In the genomic region with DNA sequence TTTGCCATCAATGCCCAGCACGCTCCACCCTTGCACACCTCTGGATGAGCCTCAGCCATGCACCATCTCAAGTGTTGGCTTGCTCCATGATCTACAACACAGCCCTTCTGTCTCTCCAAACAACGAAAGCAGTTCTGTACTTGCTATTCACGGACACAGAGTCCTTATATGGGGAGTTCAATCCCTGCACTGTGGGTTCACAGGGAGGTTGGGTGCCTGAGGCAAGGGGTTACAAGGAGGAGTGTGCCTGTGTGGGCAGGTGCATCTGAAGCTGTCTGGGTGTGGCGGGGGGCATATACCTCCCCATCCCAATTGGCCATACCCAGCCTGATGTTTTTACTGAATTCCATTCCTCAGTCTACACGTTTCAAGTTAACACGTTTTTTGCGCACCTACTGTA, we compare ENCODE assay signal across 18 cellular contexts. TPM values are rescaled to one million over a fixed set of nuclear protein-coding genes. Genes with fewer than 3 reads are reported as not detected.
A peak's percentile ranks its signal among the peaks of the same experiment; 100 is the strongest.
DNase-seq lines count a peak whose midpoint lies in the region; ATAC-seq and TF ChIP-seq lines count a peak whose summit lies in the region.
"Had no signal": no experiment of that assay in that cellular context is flagged by ENCODE, and none has a peak within 500 bp of the region (broad histone marks: within the 10 kb centered on the region; RNA-seq: fewer than 3 reads in every experiment).

No MANE protein-coding gene starts in this region.

- peaks cover 15% of the 10 kb centered on the region for H3K4me1 Mint-ChIP-seq in activated naive CD4-positive, alpha-beta T cell treated with anti-CD3 and anti-CD28 coated beads, Interleukin-2, amount 50 U/mL, for 24 hours
- H3K4me1 Mint-ChIP-seq in activated naive CD4-positive, alpha-beta T cell treated with anti-CD3 and anti-CD28 coated beads for 36 hours (ENCODE audit: low read depth): peaks cover 20% of the 10 kb centered on the region
- H3K4me1 Mint-ChIP-seq in progenitor cell of endocrine pancreas (ENCODE audit: low read depth): peaks cover 9% of the 10 kb centered on the region

- no peaks in the 10 kb centered on the region for H3K9me2 ChIP-seq in PC-3 (replicated peaks; ENCODE audit: low read length)

- H3K9me3 ChIP-seq in PC-3 (ENCODE audit: low read length) (no peaks in the 10 kb centered on the region), ascending aorta (no peaks in the 10 kb centered on the region)
- H3K9me3 ChIP-seq: mucosa of descending colon, testis had no signal

- TF ChIP-seq CTCF in PC-3 (conservative IDR thresholded peaks at IDR 0.05; ENCODE audit: low read depth, low read length): no peak
- no peak for TF ChIP-seq CTCF in progenitor cell of endocrine pancreas (IDR thresholded peaks at IDR 0.05; ENCODE audit: unreplicated experiment)
- TF ChIP-seq CTCF in ascending aorta (IDR thresholded peaks at IDR 0.05): no peak

- no peak overlapping the region for H3K27ac ChIP-seq in PC-3 (ENCODE audit: low read length)
- no peak overlapping the region for H3K27ac ChIP-seq in ascending aorta
- H3K27ac ChIP-seq: testis had no signal

- no peaks in the 10 kb centered on the region for H3K36me3 ChIP-seq in PC-3 (ENCODE audit: low read depth, low read length)
- H3K36me3 ChIP-seq in ascending aorta: no peaks in the 10 kb centered on the region

- peaks cover 21% of the 10 kb centered on the region for H3K27me3 Mint-ChIP-seq in activated naive CD4-positive, alpha-beta T cell treated with anti-CD3 and anti-CD28 coated beads, Interleukin-2, amount 50 U/mL, for 24 hours
- H3K27me3 Mint-ChIP-seq in activated naive CD4-positive, alpha-beta T cell treated with anti-CD3 and anti-CD28 coated beads for 36 hours (ENCODE audit: low read depth): peaks cover 34% of the 10 kb centered on the region
- peaks cover 68% of the 10 kb centered on the region for H3K27me3 Mint-ChIP-seq in progenitor cell of endocrine pancreas

- ATAC-seq in PC-3: no peak
- ATAC-seq: activated CD4-positive, CD25-positive, alpha-beta regulatory T cell treated with anti-CD3 and anti-CD28 coated beads, Interleukin-2, amount 50 U/mL, for 24 hours; mucosa of descending colon had no signal

- H3K27me3 ChIP-seq in PC-3 (ENCODE audit: low read length): no peaks in the 10 kb centered on the region
- H3K27me3 ChIP-seq in ascending aorta: peaks cover 14% of the 10 kb centered on the region
- H3K27me3 ChIP-seq: testis had no signal

- CTCF ChIA-PET in activated naive CD4-positive, alpha-beta T cell treated with anti-CD3 and anti-CD28 coated beads for 36 hours (lab: Charles Lee): interaction anchor here (1.2 kb wide), 1 partner anchor 104 kb away, joined by 5 read pairs; no protein-coding TSS in a partner anchor
- CTCF ChIA-PET in PC-3 (lab: Charles Lee): no interaction called here

- no peaks in the 10 kb centered on the region for H3K79me2 ChIP-seq in PC-3 (ENCODE audit: low read length)

- intact Hi-C loops in activated naive CD4-positive, alpha-beta T cell treated with anti-CD3 and anti-CD28 coated beads for 36 hours (cut with micrococcal nuclease): no loop called here
- intact Hi-C loops in PC-3 (cut with micrococcal nuclease): no loop called here
- intact Hi-C loops in ascending aorta (cut with DNase I): no loop called here

- H3K9ac ChIP-seq in PC-3 (ENCODE audit: low read length): no peak overlapping the region

- peak overlapping the region; percentile 73 for H3K4me3 Mint-ChIP-seq in activated naive CD4-positive, alpha-beta T cell treated with anti-CD3 and anti-CD28 coated beads, Interleukin-2, amount 50 U/mL, for 24 hours
- H3K4me3 Mint-ChIP-seq in activated naive CD4-positive, alpha-beta T cell treated with anti-CD3 and anti-CD28 coated beads for 36 hours: no peak overlapping the region
- peak overlapping the region; percentile 24 for H3K4me3 Mint-ChIP-seq in progenitor cell of endocrine pancreas (ENCODE audit: low read depth)

- no peak overlapping the region for H3K4me3 ChIP-seq in PC-3 (ENCODE audit: low read length)
- H3K4me3 ChIP-seq in ascending aorta: no peak overlapping the region
- H3K4me3 ChIP-seq: mucosa of descending colon had no signal

- no peaks in the 10 kb centered on the region for H3K9me3 Mint-ChIP-seq in activated naive CD4-positive, alpha-beta T cell treated with anti-CD3 and anti-CD28 coated beads, Interleukin-2, amount 50 U/mL, for 24 hours
- no peaks in the 10 kb centered on the region for H3K9me3 Mint-ChIP-seq in activated naive CD4-positive, alpha-beta T cell treated with anti-CD3 and anti-CD28 coated beads for 36 hours
- H3K9me3 Mint-ChIP-seq in progenitor cell of endocrine pancreas (ENCODE audit: low read depth): no peaks in the 10 kb centered on the region

- no peaks in the 10 kb centered on the region for H3F3A ChIP-seq in PC-3 (ENCODE audit: low read length, unreplicated experiment)

- H3K4me2 ChIP-seq in PC-3 (ENCODE audit: low read length): no peak overlapping the region

- peaks cover 17% of the 10 kb centered on the region for H3K4me1 ChIP-seq in PC-3 (ENCODE audit: insufficient read depth, low read length)
- H3K4me1 ChIP-seq in ascending aorta: peaks cover 4 to 9% of the 10 kb centered on the region in 2 donors
- H3K4me1 ChIP-seq: testis had no signal

- POLR2A ChIA-PET in PC-3 (lab: Charles Lee; ENCODE audit: unreplicated experiment): interaction anchor here (0.7 kb wide), 1 partner anchor 83 kb away, joined by 6 read pairs; no protein-coding TSS in a partner anchor

- H3K36me3 Mint-ChIP-seq in activated naive CD4-positive, alpha-beta T cell treated with anti-CD3 and anti-CD28 coated beads, Interleukin-2, amount 50 U/mL, for 24 hours: no peaks in the 10 kb centered on the region
- H3K36me3 Mint-ChIP-seq in activated naive CD4-positive, alpha-beta T cell treated with anti-CD3 and anti-CD28 coated beads for 36 hours (ENCODE audit: low read depth): no peaks in the 10 kb centered on the region
- H3K36me3 Mint-ChIP-seq in progenitor cell of endocrine pancreas (ENCODE audit: insufficient read depth): no peaks in the 10 kb centered on the region

- no peak for DNase-seq in activated naive CD4-positive, alpha-beta T cell treated with anti-CD3 and anti-CD28 coated beads for 36 hours
- DNase-seq in PC-3: no peak
- DNase-seq in epidermal melanocyte (ENCODE audit: insufficient read length, low spot score): peak; percentile 12
- DNase-seq in progenitor cell of endocrine pancreas (ENCODE audit: low spot score, unreplicated experiment): no peak
- no peak for DNase-seq in ascending aorta (ENCODE audit: low spot score in 2 of 2)
- no peak for DNase-seq in hypothalamus (lab: John Stamatoyannopoulos, UW)
- DNase-seq in activated CD8-positive, alpha-beta memory T cell treated with anti-CD3 and anti-CD28 coated beads for 24 hours: no peak
- DNase-seq: amniotic stem cell; effector memory CD4-positive, alpha-beta T cell; hippocampal formation; IMR-90; mucosa of descending colon; NCI-H2081; NCI-H510A; stimulated activated CD4-positive, alpha-beta T cell treated with anti-CD3 and anti-CD28 coated beads, Interleukin-4, amount 100 ng/mL, for 24 hours; testis had no signal

- H4K20me1 ChIP-seq in PC-3 (ENCODE audit: low read length): no peaks in the 10 kb centered on the region

- BruUV-seq in PC-3 (replicated peaks; lab: Mats Ljungman, UMichigan): TSS peak; percentile 33

- peak overlapping the region; percentile 8 for H3K27ac Mint-ChIP-seq in activated naive CD4-positive, alpha-beta T cell treated with anti-CD3 and anti-CD28 coated beads, Interleukin-2, amount 50 U/mL, for 24 hours
- no peak overlapping the region for H3K27ac Mint-ChIP-seq in activated naive CD4-positive, alpha-beta T cell treated with anti-CD3 and anti-CD28 coated beads for 36 hours
- H3K27ac Mint-ChIP-seq in progenitor cell of endocrine pancreas: no peak overlapping the region

- no peak overlapping the region for H2AFZ ChIP-seq in PC-3 (ENCODE audit: low read length)

RNA-seq across cellular contexts. Expression of gene RUNDC3A, which starts 5.6 kb away (rescaled TPM):
- under 1 TPM in 1 of 2 experiments, not detected in 1; 0.17 TPM for total RNA-seq in activated naive CD4-positive, alpha-beta T cell treated with anti-CD3 and anti-CD28 coated beads for 36 hours
- total RNA-seq in PC-3 (2014; rRNA removed): 0.29 and 1.4 TPM in 2 replicates
- total RNA-seq in progenitor cell of endocrine pancreas: 8.4 and 9.3 TPM in 2 replicates
- not detected for total RNA-seq in ascending aorta

RNA-seq across cellular contexts. Expression of gene SLC25A39, which starts 10.6 kb away (rescaled TPM):
- 100 to 1,000 TPM; 146 to 149 TPM for total RNA-seq in activated naive CD4-positive, alpha-beta T cell treated with anti-CD3 and anti-CD28 coated beads for 36 hours
- total RNA-seq in PC-3 (2014; rRNA removed): 726 and 797 TPM in 2 replicates
- total RNA-seq in progenitor cell of endocrine pancreas: 129 and 139 TPM in 2 replicates
- 182 TPM for total RNA-seq in ascending aorta

RNA-seq across cellular contexts. Expression of gene GRN, which starts 31.1 kb away (rescaled TPM):
- total RNA-seq in activated naive CD4-positive, alpha-beta T cell treated with anti-CD3 and anti-CD28 coated beads for 36 hours: 10 to 100 TPM; 47.1 to 50.5 TPM
- total RNA-seq in PC-3 (2014; rRNA removed) (400 and 465 TPM in 2 replicates), progenitor cell of endocrine pancreas (97.9 and 99.7 TPM in 2 replicates), ascending aorta (430 TPM)

RNA-seq across cellular contexts. Expression of gene SLC4A1, which starts 46.1 kb away (rescaled TPM):
- total RNA-seq in activated naive CD4-positive, alpha-beta T cell treated with anti-CD3 and anti-CD28 coated beads for 36 hours: not detected
- not detected in 2 replicates for total RNA-seq in PC-3 (2014; rRNA removed)
- total RNA-seq in progenitor cell of endocrine pancreas: not detected in 2 replicates
- 2.4 TPM for total RNA-seq in ascending aorta
- total RNA-seq: IMR-90, mucosa of descending colon had no signal

RNA-seq across cellular contexts. Expression of gene FAM171A2, which starts 49.6 kb away (rescaled TPM):
- total RNA-seq in activated naive CD4-positive, alpha-beta T cell treated with anti-CD3 and anti-CD28 coated beads for 36 hours: under 1 TPM; 0.12 to 0.21 TPM
- total RNA-seq in PC-3 (2014; rRNA removed) (16.3 and 22.6 TPM in 2 replicates), progenitor cell of endocrine pancreas (39.9 and 42.5 TPM in 2 replicates), ascending aorta (1.7 TPM)
